ENCODE assay signal across 11 cellular contexts in the genomic region with DNA sequence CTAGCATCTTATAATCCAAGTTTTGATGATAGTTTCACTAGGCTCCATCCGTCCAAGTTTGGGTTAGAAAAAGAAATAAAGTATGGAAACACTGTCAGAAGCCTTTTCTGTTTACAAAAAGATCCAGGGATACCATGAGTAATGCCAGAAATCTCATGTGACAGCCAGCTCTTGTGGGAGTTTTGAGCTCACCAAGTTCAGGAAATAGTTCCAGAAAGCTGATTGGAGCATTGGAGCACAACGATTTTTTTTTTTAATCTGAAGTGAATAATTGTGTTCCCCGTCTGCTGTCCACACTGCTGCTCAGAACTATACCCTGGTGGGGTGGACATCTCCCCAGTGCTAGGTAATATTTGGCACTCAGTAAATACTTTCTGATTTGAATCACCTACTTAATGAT.
DNase-seq lines count a peak whose midpoint lies in the region; ATAC-seq, FAIRE-seq and TF ChIP-seq lines count a peak whose summit lies in the region.
"Had no signal": no experiment of that assay in that cellular context is flagged by ENCODE, and none has a peak within 500 bp of the region (broad histone marks: within the 10 kb centered on the region; RNA-seq: fewer than 3 reads in every experiment).

No MANE protein-coding gene starts in this region.

- no peak for TF ChIP-seq CTCF in AG10803 (conservative IDR thresholded peaks at IDR 0.05; ENCODE audit: low read length)
- TF ChIP-seq CTCF in astrocyte (IDR thresholded peaks at IDR 0.05; ENCODE audit: insufficient read depth, low read depth, low read length), result no peak
- no peak for TF ChIP-seq CTCF in BE2C (IDR thresholded peaks at IDR 0.05; ENCODE audit: low read depth, low read length)
- TF ChIP-seq CTCF in GM10266 (IDR thresholded peaks at IDR 0.05; ENCODE audit: control insufficient read depth, insufficient read depth, low read depth, missing control alignments), result no peak

- H3K27me3 ChIP-seq in astrocyte (ENCODE audit: insufficient read depth, low read length), result no peaks in the 10 kb centered on the region
- no peaks in the 10 kb centered on the region for H3K27me3 ChIP-seq in rectal smooth muscle tissue (ENCODE audit: control insufficient read depth, insufficient read depth, low read length)
- H3K27me3 ChIP-seq in BE2C, result no peaks in the 10 kb centered on the region

- H3K9me3 Mint-ChIP-seq in astrocyte (ENCODE audit: unreplicated experiment), result no peaks in the 10 kb centered on the region
- H3K9me3 Mint-ChIP-seq: T-cell had no signal

- peak; percentile 74 for ATAC-seq in Right ventricle myocardium superior (ENCODE audit: poor library complexity)
- no peak for ATAC-seq in HG02763 (IDR thresholded peaks at IDR 0.05; ENCODE audit: unreplicated experiment)
- ATAC-seq: T-cell had no signal

- no peak overlapping the region for H3K4me3 Mint-ChIP-seq in astrocyte (ENCODE audit: unreplicated experiment)
- H3K4me3 Mint-ChIP-seq: T-cell had no signal

- H3K27ac Mint-ChIP-seq in astrocyte (ENCODE audit: unreplicated experiment), result no peak overlapping the region
- H3K27ac Mint-ChIP-seq: T-cell had no signal

- peak overlapping the region; percentile 40 for H3K9ac ChIP-seq in astrocyte (ENCODE audit: low read length)
- H3K9ac ChIP-seq in rectal smooth muscle tissue (ENCODE audit: low read length), result no peak overlapping the region

- no peak overlapping the region for H2AFZ ChIP-seq in astrocyte (ENCODE audit: low read depth, low read length)

- peaks cover 12% of the 10 kb centered on the region for H3K4me1 Mint-ChIP-seq in astrocyte (ENCODE audit: low read depth, unreplicated experiment)
- H3K4me1 Mint-ChIP-seq: T-cell had no signal

- H3K4me2 ChIP-seq in astrocyte (ENCODE audit: low read length), result peak overlapping the region; percentile 31

- H3K79me2 ChIP-seq in astrocyte (ENCODE audit: insufficient read depth, low read length), result no peaks in the 10 kb centered on the region

- no peaks in the 10 kb centered on the region for H4K20me1 ChIP-seq in astrocyte (ENCODE audit: insufficient read depth, low read length)

- no peaks in the 10 kb centered on the region for H3K9me3 ChIP-seq in astrocyte (ENCODE audit: insufficient read depth, low read depth, low read length)
- H3K9me3 ChIP-seq in BE2C, result no peaks in the 10 kb centered on the region
- H3K9me3 ChIP-seq: Caco-2 had no signal

- H3K4me3 ChIP-seq in AG10803 (ENCODE audit: low read length), result no peak overlapping the region
- H3K4me3 ChIP-seq in astrocyte (ENCODE audit: insufficient read depth, low read depth, low read length), result no peak overlapping the region
- no peak overlapping the region for H3K4me3 ChIP-seq in rectal smooth muscle tissue (ENCODE audit: low read length)
- H3K4me3 ChIP-seq in BE2C (ENCODE audit: low read depth, low read length), result no peak overlapping the region

- DNase-seq in AG10803 (ENCODE audit: low read depth), result peak; percentile 94
- peak; percentile 95 for DNase-seq in astrocyte (ENCODE audit: low read depth)
- DNase-seq in Right ventricle myocardium superior, result no peak
- DNase-seq in BE2C, result no peak
- no peak for DNase-seq in GM10266 (ENCODE audit: extremely low spot score)
- no peak for DNase-seq in NCI-H1105 (lab: John Stamatoyannopoulos, UW)
- DNase-seq: Caco-2, NCI-H187 treated with DMSO at 0.1 percent for 48 hours, T-cell had no signal

- H3K27me3 Mint-ChIP-seq in astrocyte (ENCODE audit: low read depth, unreplicated experiment), result no peaks in the 10 kb centered on the region
- H3K27me3 Mint-ChIP-seq: T-cell had no signal

- peak overlapping the region; percentile 64 for H3K27ac ChIP-seq in astrocyte (ENCODE audit: low read depth, low read length)
- H3K27ac ChIP-seq in rectal smooth muscle tissue (ENCODE audit: low read depth, low read length), result peak overlapping the region; percentile 87

- no peaks in the 10 kb centered on the region for H3K36me3 ChIP-seq in astrocyte (ENCODE audit: insufficient read depth, low read length)
- H3K36me3 ChIP-seq in rectal smooth muscle tissue (ENCODE audit: control insufficient read depth, insufficient read depth, low read length), result no peaks in the 10 kb centered on the region
- no peaks in the 10 kb centered on the region for H3K36me3 ChIP-seq in BE2C

- no peaks in the 10 kb centered on the region for H3K36me3 Mint-ChIP-seq in astrocyte (ENCODE audit: low read depth, unreplicated experiment)
- H3K36me3 Mint-ChIP-seq: T-cell had no signal

- FAIRE-seq in astrocyte (lab: Jason Lieb, UNC), result peak; percentile 71

- H3K4me1 ChIP-seq in astrocyte (ENCODE audit: insufficient read depth, low read length) (peaks cover 27% of the 10 kb centered on the region), rectal smooth muscle tissue (ENCODE audit: control insufficient read depth, insufficient read depth, low read length) (peaks cover 28% of the 10 kb centered on the region), BE2C (peaks cover 18% of the 10 kb centered on the region)
- H3K4me1 ChIP-seq: Caco-2 had no signal

- intact Hi-C loops in Right ventricle myocardium superior (cut with DNase I), result loop anchor here (10.0 kb wide), 1 partner anchor 134 kb away; no protein-coding TSS in a partner anchor

Comparison
In these comparisons a context has a peak if more than half of its experiments do, and no peak if none do; other contexts are left out.
1. DNase-seq: peak in AG10803 (single experiment) and astrocyte (single experiment); none in Right ventricle myocardium superior (single experiment), BE2C (single experiment), GM10266 (single experiment) and NCI-H1105 (single experiment).